ENCODE assay signal across 1 cellular context in genomic region chr19:41529484-41530183, GRCh38.
TF ChIP-seq lines count a peak whose summit lies in the region.

No MANE protein-coding gene starts in this region.

TF ChIP-seq in GM12878, 131 proteins besides CTCF, POLR2A, EP300 and RAD21:
- TF ChIP-seq POLR2AphosphoS5 (IDR thresholded peaks at IDR 0.05; ENCODE audit: low read length) (no peak; the same call in 1 of the 2 replicates), TCF7 (IDR thresholded peaks at IDR 0.05; ENCODE audit: borderline replicate concordance) (no peak), PAX5 (IDR thresholded peaks at IDR 0.05; ENCODE audit: borderline replicate concordance, low read depth, low read length) (0 out of 2 replicates have a peak, but pooled peaks have one; percentile 4), ZNF24 (IDR thresholded peaks at IDR 0.05) (no peak), RUNX3 (IDR thresholded peaks at IDR 0.05; ENCODE audit: low read length) (peak; percentile 41), BCL3 (IDR thresholded peaks at IDR 0.05; ENCODE audit: borderline replicate concordance, insufficient read depth, low read depth, low read length, poor library complexity, severe bottlenecking) (peak; percentile 72), KAT2A (conservative IDR thresholded peaks at IDR 0.05; ENCODE audit: control insufficient read depth, low read depth, low read length) (no peak), SPI1 (IDR thresholded peaks at IDR 0.05; ENCODE audit: borderline replicate concordance, insufficient read depth, low read depth, low read length) (peak; percentile 34; the same call in 1 of the 2 replicates), FOXM1 (IDR thresholded peaks at IDR 0.05; ENCODE audit: low read depth, low read length) (no peak), JUND (IDR thresholded peaks at IDR 0.05; ENCODE audit: low read depth, low read length) (no peak), YY1 (IDR thresholded peaks at IDR 0.05; ENCODE audit: low read depth, low read length) (no peak)
